Comparison of ENCODE assay signal across 35 cellular contexts in the genomic region with DNA sequence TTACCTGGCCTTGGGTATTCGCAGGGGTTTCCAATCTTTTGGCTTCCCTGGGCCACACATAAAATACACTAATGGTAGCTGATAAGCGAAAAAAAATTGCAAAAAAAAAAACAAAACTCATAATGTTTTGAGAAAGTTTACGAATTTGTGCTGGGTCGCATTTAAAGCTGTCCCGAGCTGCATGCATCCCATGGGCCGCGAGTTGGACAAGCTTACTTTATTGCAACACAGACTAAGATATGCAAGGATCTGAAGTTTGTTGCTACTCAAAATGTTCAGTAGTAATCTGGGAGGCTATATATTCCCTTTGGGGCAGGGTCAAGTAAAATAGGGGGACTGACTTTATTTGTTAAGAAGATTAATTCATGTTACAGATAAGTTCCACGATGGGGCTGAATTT.
"Had no signal": no experiment of that assay in that cellular context is flagged by ENCODE, and none has a peak within 500 bp of the region (broad histone marks: within the 10 kb centered on the region; RNA-seq: fewer than 3 reads in every experiment).

No MANE protein-coding gene starts in this region.

- H3K9ac ChIP-seq: KMS-11 had no signal

- H3K9me3 ChIP-seq: MG63 had no signal

- DNase-seq: Karpas-422, Kasumi-1, MG63, MM.1S, MV-4-11, NCI-H1048, NCI-H1092, NCI-H1092 treated with DMSO at 0.1 percent for 48 hours, NCI-H1105, NCI-H1105 treated with DMSO at 0.1 percent for 48 hours, NCI-H1417, NCI-H1417 treated with DMSO at 0.1 percent for 48 hours, NCI-H1436, NCI-H1436 treated with DMSO at 0.1 percent for 48 hours, NCI-H146, NCI-H1694, NCI-H1694 treated with DMSO at 0.1 percent for 48 hours, NCI-H187, NCI-H187 treated with DMSO at 0.1 percent for 48 hours, NCI-H1930, NCI-H2029, NCI-H2029 treated with DMSO at 0.1 percent for 48 hours, NCI-H2081, NCI-H2081 treated with DMSO at 0.1 percent for 48 hours, NCI-H2107, NCI-H2171, NCI-H2171 treated with DMSO at 0.1 percent for 48 hours, NCI-H2227 treated with DMSO at 0.1 percent for 48 hours, NCI-H226, NCI-H345, NCI-H446, NCI-H446 treated with DMSO at 0.1 percent for 48 hours, NCI-H510A, NCI-H510A treated with DMSO at 0.1 percent for 48 hours had no signal

- H3K27ac ChIP-seq: KMS-11 had no signal

- H3K4me3 ChIP-seq: MG63 had no signal

- H3K4me2 ChIP-seq: KMS-11 had no signal

- H3K27me3 ChIP-seq: MG63 had no signal

- H3K36me3 ChIP-seq: MG63 had no signal
